In the genomic region with DNA sequence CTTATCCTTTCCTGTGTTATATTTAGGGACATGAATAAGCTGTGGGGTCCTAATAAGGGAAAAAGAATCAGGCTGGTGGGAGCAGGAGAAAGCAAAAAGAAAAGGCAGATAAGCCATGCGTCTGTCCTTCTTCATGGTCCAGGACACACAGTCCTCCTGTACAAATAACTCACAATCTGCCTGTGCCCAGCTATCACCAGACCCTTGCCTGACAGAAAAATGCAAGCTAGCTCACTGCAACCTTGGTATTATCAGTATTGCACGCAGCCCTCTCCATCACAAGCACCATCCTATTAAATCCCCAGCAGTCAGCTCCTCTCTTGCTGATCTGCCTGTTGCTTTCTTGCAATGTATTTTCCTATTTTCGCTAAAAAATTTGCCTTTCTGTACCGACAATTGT, we compare ENCODE assay signal across 21 cellular contexts.
DNase-seq lines count a peak whose midpoint lies in the region; ATAC-seq, FAIRE-seq and TF ChIP-seq lines count a peak whose summit lies in the region.
"Had no signal": no experiment of that assay in that cellular context is flagged by ENCODE, and none has a peak within 500 bp of the region (broad histone marks: within the 10 kb centered on the region; RNA-seq: fewer than 3 reads in every experiment).

No MANE protein-coding gene starts in this region.

- TF ChIP-seq POLR2A in A549 (IDR thresholded peaks at IDR 0.05; ENCODE audit: low read length), result no peak

- H3K36me3 Mint-ChIP-seq in Calu3 (ENCODE audit: insufficient read depth, unreplicated experiment), result peaks cover 21% of the 10 kb centered on the region
- H3K36me3 Mint-ChIP-seq: CD14-positive monocyte had no signal

- H3K4me1 ChIP-seq in A549, result peaks cover 31% of the 10 kb centered on the region
- H3K4me1 ChIP-seq: BE2C had no signal

- peaks cover 44% of the 10 kb centered on the region for H3K4me1 Mint-ChIP-seq in Calu3 (ENCODE audit: low read depth, unreplicated experiment)
- H3K4me1 Mint-ChIP-seq: CD8-positive, alpha-beta memory T cell had no signal

- no peak for TF ChIP-seq EP300 in A549 (IDR thresholded peaks at IDR 0.05)

- peak overlapping the region; percentile 48 for H3K4me3 Mint-ChIP-seq in Calu3 (ENCODE audit: low read depth, unreplicated experiment)
- H3K4me3 Mint-ChIP-seq: CD14-positive monocyte; CD8-positive, alpha-beta memory T cell had no signal

- no peak for FAIRE-seq in A549 (lab: Jason Lieb, UNC)
- FAIRE-seq: GM12892 had no signal

- CTCF ChIA-PET in A549 (lab: Yijun Ruan, JAX), result interaction anchor here (0.8 to 1.9 kb wide), 4 partner anchors 19 to 105 kb away, joined by 3 to 9 read pairs (median 3); no protein-coding TSS in a partner anchor
- CTCF ChIA-PET in Calu3 (lab: Charles Lee), result interaction anchor here (1.0 to 1.9 kb wide), 6 partner anchors 13 to 82 kb away, joined by 3 to 12 read pairs (median 6); no protein-coding TSS in a partner anchor
- CTCF ChIA-PET in RWPE1 (lab: Yijun Ruan, JAX), result interaction anchor here (0.6 to 1.4 kb wide), 2 partner anchors 19 to 251 kb away, joined by 4 to 6 read pairs; no protein-coding TSS in a partner anchor

- peak in 1 of 2 experiments; percentile 26; a peak in 3 of 6 replicates for ATAC-seq in A549
- ATAC-seq in HG03159 (IDR thresholded peaks at IDR 0.05; ENCODE audit: unreplicated experiment), result no peak

- intact Hi-C loops in Calu3 (cut with micrococcal nuclease; ENCODE audit: unreplicated experiment), result no loop called here

- no peaks in the 10 kb centered on the region for H3K27me3 Mint-ChIP-seq in Calu3 (ENCODE audit: unreplicated experiment)

- H3K4me2 ChIP-seq in A549, result no peak overlapping the region; the same call in 2 of the 3 replicates

- no peak for TF ChIP-seq RAD21 in A549 (conservative IDR thresholded peaks at IDR 0.05 in 1 of 2, IDR thresholded peaks at IDR 0.05 in 1 of 2)

- H3K27ac Mint-ChIP-seq in Calu3 (ENCODE audit: unreplicated experiment), result peak overlapping the region; percentile 96
- H3K27ac Mint-ChIP-seq: CD8-positive, alpha-beta memory T cell had no signal

- H3K27ac ChIP-seq in A549 (peak overlapping the region; percentile 19 to 73; a peak in 4 of 6 replicates), RWPE1 (peak overlapping the region; percentile 53; the same call in 1 of the 2 replicates)
- H3K27ac ChIP-seq: SJSA1 had no signal

- no TSS peak for BruUV-seq in Calu3 (replicated peaks; lab: Mats Ljungman, UMichigan)

- no peak for DNase-seq in A549 (ENCODE audit: low read depth in 1 of 2, low spot score in 1 of 2)
- DNase-seq in Calu3, result no peak
- no peak for DNase-seq in RWPE1 (ENCODE audit: low spot score)
- DNase-seq in left kidney (ENCODE audit: low read depth, low spot score), result peak; percentile 35
- DNase-seq in SW 1271 (lab: John Stamatoyannopoulos, UW), result no peak
- no peak for DNase-seq in GM20000 (ENCODE audit: low spot score)
- DNase-seq: BE2C; CD8-positive, alpha-beta memory T cell; DMS153; DND-41; NCI-H1092; NCI-H1417 treated with DMSO at 0.1 percent for 48 hours; NCI-H1694 treated with DMSO at 0.1 percent for 48 hours; NCI-H2081; NCI-H2227 treated with DMSO at 0.1 percent for 48 hours; NCI-H510A; Right ventricle myocardium superior had no signal

- WGBS in A549 (ENCODE audit: missing lambda C conversion rate), result 93% methylated on average over 4 of the region's 4 CpGs

- no peaks in the 10 kb centered on the region for H3K9me3 ChIP-seq in A549
- H3K9me3 ChIP-seq: BE2C, SJSA1 had no signal

- no peak overlapping the region for H3K4me3 ChIP-seq in A549
- H3K4me3 ChIP-seq: SJSA1 had no signal

- POLR2A ChIA-PET in A549 (lab: Yijun Ruan, JAX) (no interaction called here), RWPE1 (lab: Yijun Ruan, JAX; ENCODE audit: low non-redundant PET) (no interaction called here)

- TF ChIP-seq CTCF in A549 (IDR thresholded peaks at IDR 0.05), result no peak
- TF ChIP-seq CTCF in Calu3 (IDR thresholded peaks at IDR 0.05; ENCODE audit: unreplicated experiment), result no peak
- no peak for TF ChIP-seq CTCF in RWPE1 (conservative IDR thresholded peaks at IDR 0.05; ENCODE audit: low read depth)
- TF ChIP-seq CTCF in GM20000 (IDR thresholded peaks at IDR 0.05; ENCODE audit: extremely low read depth, missing control alignments), result no peak

- peaks cover 7% of the 10 kb centered on the region for H3K9me3 Mint-ChIP-seq in Calu3 (ENCODE audit: low read depth, unreplicated experiment)

TF ChIP-seq in A549, 52 proteins besides CTCF, POLR2A, EP300 and RAD21:
- TF ChIP-seq ESRRA (IDR thresholded peaks at IDR 0.05; ENCODE audit: borderline replicate concordance, low read length) (no peak), SREBF2 (IDR thresholded peaks at IDR 0.05) (no peak), BHLHE40 (IDR thresholded peaks at IDR 0.05; ENCODE audit: low read depth, low read length) (no peak), CHD2 (IDR thresholded peaks at IDR 0.05; ENCODE audit: low read length, partially characterized antibody) (no peak), KDM1A (IDR thresholded peaks at IDR 0.05; ENCODE audit: low read depth) (no peak)
